Comparison of ENCODE assay signal across 22 cellular contexts in genomic region chr7:34659676-34660075, GRCh38. TPM values are rescaled to one million over a fixed set of nuclear protein-coding genes. Genes with fewer than 3 reads are reported as not detected.
"Had no signal": no experiment of that assay in that cellular context is flagged by ENCODE, and none has a peak within 500 bp of the region (broad histone marks: within the 10 kb centered on the region; RNA-seq: fewer than 3 reads in every experiment).

No MANE protein-coding gene starts in this region.

- H3K9me3 ChIP-seq: SJCRH30 had no signal

- ATAC-seq: SK-N-SH treated with all-trans-retinoic acid at 6 μM for 48 hours had no signal

- H3K4me1 ChIP-seq: SJCRH30 had no signal

- DNase-seq: KBM-7, NCI-H1092, NCI-H1105 treated with DMSO at 0.1 percent for 48 hours, NCI-H1417 treated with DMSO at 0.1 percent for 48 hours, NCI-H146, NCI-H1694 treated with DMSO at 0.1 percent for 48 hours, NCI-H1930, NCI-H2081, NCI-H2107, NCI-H2171, NCI-H226, NCI-H446, NCI-H510A, NCI-H524 treated with DMSO at 0.1 percent for 48 hours, NCI-H69, NCI-H774, RPMI8226, SHP77 treated with DMSO at 0.1 percent for 48 hours, SJCRH30 had no signal

- H3K36me3 ChIP-seq: SJCRH30 had no signal

- H3K27ac ChIP-seq: SJCRH30 had no signal

- H3K4me3 ChIP-seq: SJCRH30 had no signal

RNA-seq across cellular contexts. Expression of gene NPSR1, which starts 1.7 kb away (rescaled TPM):
- total RNA-seq: LHCN-M2, MCF 10A, SJCRH30 had no signal
